In the genomic region with DNA sequence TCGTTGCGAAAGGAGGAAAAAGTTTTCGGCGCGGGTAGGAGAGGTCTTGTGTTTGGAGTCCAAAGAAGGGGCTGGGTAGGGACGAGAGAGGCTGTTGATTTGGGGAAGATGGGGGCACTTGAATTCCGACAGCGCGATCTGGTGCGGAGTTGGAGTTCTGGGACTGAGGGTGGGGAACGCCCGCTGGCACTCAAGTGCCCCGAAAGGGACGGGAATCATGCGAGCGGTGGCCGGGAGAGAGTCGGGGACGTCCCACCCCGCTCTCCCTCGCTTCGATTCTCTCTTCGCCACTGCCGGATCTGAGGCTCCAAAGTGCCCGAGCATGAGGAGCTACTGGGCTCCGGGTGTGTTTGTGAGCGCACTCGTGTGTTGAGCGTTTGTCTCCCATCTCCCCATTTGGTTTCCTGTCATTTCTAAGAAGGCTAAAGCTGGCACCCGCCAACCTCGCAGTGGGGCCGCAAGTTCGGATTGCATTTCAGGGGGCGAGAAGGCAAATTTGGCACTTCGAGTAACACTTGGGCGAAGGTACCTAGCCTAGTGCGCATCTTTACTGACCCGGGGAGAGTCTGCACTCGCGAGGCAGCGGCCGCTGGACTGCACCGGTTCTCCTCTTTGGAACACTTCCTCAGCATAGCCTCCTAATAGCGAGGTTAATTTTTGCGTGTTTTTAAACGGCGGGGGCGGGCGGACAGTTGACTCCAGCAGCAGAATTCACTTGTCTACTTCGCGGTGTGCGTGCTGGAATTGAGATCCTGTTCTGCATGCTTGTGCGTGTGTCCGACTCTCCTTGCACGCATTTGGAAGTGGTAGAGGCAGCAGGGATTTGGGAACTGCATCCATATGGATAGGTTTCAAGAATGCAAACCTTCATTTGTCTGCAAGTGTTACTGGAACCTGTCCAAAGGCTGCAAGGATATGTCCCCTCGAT, we compare ENCODE assay signal across 8 cellular contexts. TPM values are rescaled to one million over a fixed set of nuclear protein-coding genes. Genes with fewer than 3 reads are reported as not detected.
DNase-seq lines count a peak whose midpoint lies in the region; ATAC-seq and TF ChIP-seq lines count a peak whose summit lies in the region.

No MANE protein-coding gene starts in this region.

- no peaks in the 10 kb centered on the region for H3K36me3 ChIP-seq in HUES48 (ENCODE audit: control insufficient read depth, insufficient read depth, low read length)
- no peaks in the 10 kb centered on the region for H3K36me3 ChIP-seq in Karpas-422 (ENCODE audit: insufficient read depth, low read length)

- H3K27me3 ChIP-seq in HUES48 (ENCODE audit: control insufficient read depth, insufficient read depth, low read length) (peaks cover 53% of the 10 kb centered on the region), Karpas-422 (ENCODE audit: low read length) (no peaks in the 10 kb centered on the region)

- no peaks in the 10 kb centered on the region for H3K9me3 ChIP-seq in HUES48 (ENCODE audit: control insufficient read depth, insufficient read depth, low read length)
- peaks cover 14% of the 10 kb centered on the region for H3K9me3 ChIP-seq in Karpas-422 (ENCODE audit: low read length)

- H3K79me2 ChIP-seq in Karpas-422 (ENCODE audit: low read length) = no peaks in the 10 kb centered on the region

- H3K4me2 ChIP-seq in Karpas-422 (ENCODE audit: low read depth, low read length, poor library complexity, severe bottlenecking) = no peak overlapping the region

- ATAC-seq in HG03571 (IDR thresholded peaks at IDR 0.05; ENCODE audit: unreplicated experiment) = no peak

- DNase-seq in AG04449 (ENCODE audit: low read depth, low spot score) (no peak), myocyte (ENCODE audit: low read depth) (peak; percentile 26), Karpas-422 (no peak), MV-4-11 (lab: John Stamatoyannopoulos, UW) (no peak), SHP77 treated with DMSO at 0.1 percent for 48 hours (lab: John Stamatoyannopoulos, UW) (no peak)

- TF ChIP-seq CTCF in AG04449 (IDR thresholded peaks at IDR 0.05; ENCODE audit: insufficient read depth, low read length, missing control alignments) = no peak

- H3K4me1 ChIP-seq in HUES48 (ENCODE audit: control insufficient read depth, insufficient read depth, low read length) (0 out of 2 replicates have a peak, but pooled peaks cover 4% of the 10 kb centered on the region), Karpas-422 (ENCODE audit: low read length) (no peaks in the 10 kb centered on the region)

- H3K4me3 ChIP-seq in AG04449 (ENCODE audit: low read depth, low read length) (peak overlapping the region; percentile 33), HUES48 (ENCODE audit: low read depth, low read length) (peak overlapping the region; percentile 69), Karpas-422 (ENCODE audit: low read length) (no peak overlapping the region)

- H3K9ac ChIP-seq in HUES48 (ENCODE audit: low read depth, low read length) (peak overlapping the region; percentile 22; the same call in 1 of the 2 replicates), Karpas-422 (ENCODE audit: low read length) (no peak overlapping the region)

- CTCF ChIA-PET in AG04449 (lab: Yijun Ruan, JAX) = interaction anchor here (1.0 kb wide), 1 partner anchor 510 kb away, joined by 3 read pairs; no protein-coding TSS in a partner anchor

- H3K9me2 ChIP-seq in Karpas-422 (replicated peaks; ENCODE audit: insufficient read depth, low read length) = no peaks in the 10 kb centered on the region

- POLR2A ChIA-PET in AG04449 (lab: Yijun Ruan, JAX) = no interaction called here

- no peak overlapping the region for H3K27ac ChIP-seq in HUES48 (ENCODE audit: low read depth, low read length)
- H3K27ac ChIP-seq in cingulate gyrus (ENCODE audit: low read depth, low read length) = peak overlapping the region; percentile 39
- no peak overlapping the region for H3K27ac ChIP-seq in Karpas-422 (ENCODE audit: low read length)

- no peak overlapping the region for H2AFZ ChIP-seq in Karpas-422 (ENCODE audit: low read length)

- H4K20me1 ChIP-seq in Karpas-422 (ENCODE audit: insufficient read depth, low read depth, low read length) = no peaks in the 10 kb centered on the region

RNA-seq across cellular contexts. Expression of a gene that starts 1.2 kb away (rescaled TPM):
- 1.3 and 1.8 TPM in 2 replicates for total RNA-seq in myocyte
- polyA plus RNA-seq in myocyte (2012) = 0.50 TPM
- 0.07 and 0.30 TPM in 2 replicates for total RNA-seq in Karpas-422 (2014; rRNA removed; shearing (Covaris generic); ENCODE audit: low replicate concordance)
